Comparison of ENCODE assay signal across 1 cellular context in the genomic region with DNA sequence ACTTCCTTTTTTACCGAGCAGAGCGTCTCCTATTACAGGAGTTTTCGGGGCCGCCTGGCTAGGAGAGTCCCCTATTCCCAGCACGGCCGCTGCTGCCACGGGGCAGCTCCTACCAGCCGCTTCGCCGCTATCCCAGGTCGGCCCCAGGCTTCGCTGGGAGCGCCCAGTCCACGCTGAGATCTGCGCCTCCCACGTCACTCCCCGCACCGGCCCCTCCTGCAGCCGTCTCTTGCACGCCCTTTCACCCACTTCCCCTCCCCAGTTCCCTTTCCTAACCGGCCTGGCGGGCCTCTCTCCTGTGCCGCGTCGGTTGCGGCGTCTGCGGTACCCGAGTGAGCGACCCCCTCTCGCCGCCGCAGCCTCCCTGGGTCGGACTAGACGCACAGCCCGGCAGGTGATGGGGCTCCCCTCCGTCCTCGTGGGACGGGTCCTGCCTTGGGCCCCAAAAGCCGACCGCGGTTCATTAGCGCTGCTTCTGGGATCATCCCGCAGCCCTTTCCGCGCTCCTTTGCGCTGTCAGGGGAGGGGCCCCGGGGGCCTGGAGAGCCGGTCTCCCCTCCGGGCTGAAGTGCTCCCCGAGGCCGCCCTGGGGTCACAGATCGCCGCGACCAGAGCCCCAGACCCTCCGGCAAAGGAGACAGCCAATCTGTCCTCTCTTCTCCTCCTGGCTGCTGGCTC.
A peak's percentile ranks its signal among the peaks of the same experiment; 100 is the strongest.
TF ChIP-seq lines count a peak whose summit lies in the region.

No MANE protein-coding gene starts in this region.

TF ChIP-seq in HepG2, 621 proteins besides CTCF, POLR2A, EP300 and RAD21 (continued from another document and continues in another):
- TF ChIP-seq ZBTB1 (CRISPR knock-in tag; IDR thresholded peaks at IDR 0.05; ENCODE audit: borderline replicate concordance) (no peak), ZNF263 (CRISPR knock-in tag; IDR thresholded peaks at IDR 0.05) (peak; percentile 63), ZFYVE20 (CRISPR knock-in tag; IDR thresholded peaks at IDR 0.05; ENCODE audit: borderline replicate concordance, low read depth) (no peak), KLF11 (CRISPR knock-in tag; IDR thresholded peaks at IDR 0.05) (no peak), ZNF576 (CRISPR knock-in tag; IDR thresholded peaks at IDR 0.05) (no peak), ZMYM2 (CRISPR knock-in tag; IDR thresholded peaks at IDR 0.05) (no peak), NFKB2 (CRISPR knock-in tag; IDR thresholded peaks at IDR 0.05; ENCODE audit: borderline replicate concordance) (no peak), ZNF343 (CRISPR knock-in tag; IDR thresholded peaks at IDR 0.05) (peak; percentile 70; the same call in 1 of the 2 replicates), ZNF780A (CRISPR knock-in tag; IDR thresholded peaks at IDR 0.05) (no peak), JDP2 (CRISPR knock-in tag; IDR thresholded peaks at IDR 0.05; ENCODE audit: borderline replicate concordance) (no peak), ZFP62 (CRISPR knock-in tag; IDR thresholded peaks at IDR 0.05) (no peak), ZBTB2 (CRISPR knock-in tag; IDR thresholded peaks at IDR 0.05; ENCODE audit: low read depth) (no peak), ZFP37 (CRISPR knock-in tag; IDR thresholded peaks at IDR 0.05; ENCODE audit: borderline replicate concordance) (no peak), ZNF784 (CRISPR knock-in tag; IDR thresholded peaks at IDR 0.05; ENCODE audit: borderline replicate concordance) (0 out of 2 replicates have a peak, but pooled peaks have one; percentile 36), ZNF766 (CRISPR knock-in tag; IDR thresholded peaks at IDR 0.05; ENCODE audit: borderline replicate concordance) (no peak), SOX13 (IDR thresholded peaks at IDR 0.05) (no peak), SOX13 (CRISPR knock-in tag; conservative IDR thresholded peaks at IDR 0.05 in 1 of 2, IDR thresholded peaks at IDR 0.05 in 1 of 2) (0 out of 4 replicates have a peak, but pooled peaks of 1 of the 2 experiments have one; percentile 13), HCFC1 (IDR thresholded peaks at IDR 0.05; ENCODE audit: low read depth, low read length) (no peak; the same call in 1 of the 2 replicates), SAFB2 (CRISPR knock-in tag; IDR thresholded peaks at IDR 0.05; ENCODE audit: borderline replicate concordance, low read depth) (peak; percentile 8; the same call in 1 of the 2 replicates), MTA1 (CRISPR knock-in tag; IDR thresholded peaks at IDR 0.05; ENCODE audit: borderline replicate concordance) (peak; percentile 88; the same call in 1 of the 2 replicates), ZNF160 (CRISPR knock-in tag; IDR thresholded peaks at IDR 0.05) (peak; percentile 29; the same call in 1 of the 2 replicates), ZNF350 (CRISPR knock-in tag; IDR thresholded peaks at IDR 0.05; ENCODE audit: borderline replicate concordance, low read depth) (peak; percentile 46), ZNF703 (CRISPR knock-in tag; IDR thresholded peaks at IDR 0.05; ENCODE audit: borderline replicate concordance) (no peak), CCAR2 (optimal IDR thresholded peaks at IDR 0.05; ENCODE audit: low read depth, low read length) (no peak), SRF (IDR thresholded peaks at IDR 0.05; ENCODE audit: low read depth, low read length) (no peak), MTA3 (CRISPR knock-in tag; IDR thresholded peaks at IDR 0.05) (no peak), POGK (CRISPR knock-in tag; conservative IDR thresholded peaks at IDR 0.05) (no peak), POLR2G (IDR thresholded peaks at IDR 0.05; ENCODE audit: low read depth, low read length) (peak; percentile 76)
- TF ChIP-seq, protein P1, sequence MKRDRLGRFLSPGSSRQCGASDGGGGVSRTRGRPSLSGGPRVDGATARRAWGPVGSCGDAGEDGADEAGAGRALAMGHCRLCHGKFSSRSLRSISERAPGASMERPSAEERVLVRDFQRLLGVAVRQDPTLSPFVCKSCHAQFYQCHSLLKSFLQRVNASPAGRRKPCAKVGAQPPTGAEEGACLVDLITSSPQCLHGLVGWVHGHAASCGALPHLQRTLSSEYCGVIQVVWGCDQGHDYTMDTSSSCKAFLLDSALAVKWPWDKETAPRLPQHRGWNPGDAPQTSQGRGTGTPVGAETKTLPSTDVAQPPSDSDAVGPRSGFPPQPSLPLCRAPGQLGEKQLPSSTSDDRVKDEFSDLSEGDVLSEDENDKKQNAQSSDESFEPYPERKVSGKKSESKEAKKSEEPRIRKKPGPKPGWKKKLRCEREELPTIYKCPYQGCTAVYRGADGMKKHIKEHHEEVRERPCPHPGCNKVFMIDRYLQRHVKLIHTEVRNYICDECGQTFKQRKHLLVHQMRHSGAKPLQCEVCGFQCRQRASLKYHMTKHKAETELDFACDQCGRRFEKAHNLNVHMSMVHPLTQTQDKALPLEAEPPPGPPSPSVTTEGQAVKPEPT (CRISPR knock-in tag; IDR thresholded peaks at IDR 0.05; ENCODE audit: low read depth), result no peak
- TF ChIP-seq, protein P2, sequence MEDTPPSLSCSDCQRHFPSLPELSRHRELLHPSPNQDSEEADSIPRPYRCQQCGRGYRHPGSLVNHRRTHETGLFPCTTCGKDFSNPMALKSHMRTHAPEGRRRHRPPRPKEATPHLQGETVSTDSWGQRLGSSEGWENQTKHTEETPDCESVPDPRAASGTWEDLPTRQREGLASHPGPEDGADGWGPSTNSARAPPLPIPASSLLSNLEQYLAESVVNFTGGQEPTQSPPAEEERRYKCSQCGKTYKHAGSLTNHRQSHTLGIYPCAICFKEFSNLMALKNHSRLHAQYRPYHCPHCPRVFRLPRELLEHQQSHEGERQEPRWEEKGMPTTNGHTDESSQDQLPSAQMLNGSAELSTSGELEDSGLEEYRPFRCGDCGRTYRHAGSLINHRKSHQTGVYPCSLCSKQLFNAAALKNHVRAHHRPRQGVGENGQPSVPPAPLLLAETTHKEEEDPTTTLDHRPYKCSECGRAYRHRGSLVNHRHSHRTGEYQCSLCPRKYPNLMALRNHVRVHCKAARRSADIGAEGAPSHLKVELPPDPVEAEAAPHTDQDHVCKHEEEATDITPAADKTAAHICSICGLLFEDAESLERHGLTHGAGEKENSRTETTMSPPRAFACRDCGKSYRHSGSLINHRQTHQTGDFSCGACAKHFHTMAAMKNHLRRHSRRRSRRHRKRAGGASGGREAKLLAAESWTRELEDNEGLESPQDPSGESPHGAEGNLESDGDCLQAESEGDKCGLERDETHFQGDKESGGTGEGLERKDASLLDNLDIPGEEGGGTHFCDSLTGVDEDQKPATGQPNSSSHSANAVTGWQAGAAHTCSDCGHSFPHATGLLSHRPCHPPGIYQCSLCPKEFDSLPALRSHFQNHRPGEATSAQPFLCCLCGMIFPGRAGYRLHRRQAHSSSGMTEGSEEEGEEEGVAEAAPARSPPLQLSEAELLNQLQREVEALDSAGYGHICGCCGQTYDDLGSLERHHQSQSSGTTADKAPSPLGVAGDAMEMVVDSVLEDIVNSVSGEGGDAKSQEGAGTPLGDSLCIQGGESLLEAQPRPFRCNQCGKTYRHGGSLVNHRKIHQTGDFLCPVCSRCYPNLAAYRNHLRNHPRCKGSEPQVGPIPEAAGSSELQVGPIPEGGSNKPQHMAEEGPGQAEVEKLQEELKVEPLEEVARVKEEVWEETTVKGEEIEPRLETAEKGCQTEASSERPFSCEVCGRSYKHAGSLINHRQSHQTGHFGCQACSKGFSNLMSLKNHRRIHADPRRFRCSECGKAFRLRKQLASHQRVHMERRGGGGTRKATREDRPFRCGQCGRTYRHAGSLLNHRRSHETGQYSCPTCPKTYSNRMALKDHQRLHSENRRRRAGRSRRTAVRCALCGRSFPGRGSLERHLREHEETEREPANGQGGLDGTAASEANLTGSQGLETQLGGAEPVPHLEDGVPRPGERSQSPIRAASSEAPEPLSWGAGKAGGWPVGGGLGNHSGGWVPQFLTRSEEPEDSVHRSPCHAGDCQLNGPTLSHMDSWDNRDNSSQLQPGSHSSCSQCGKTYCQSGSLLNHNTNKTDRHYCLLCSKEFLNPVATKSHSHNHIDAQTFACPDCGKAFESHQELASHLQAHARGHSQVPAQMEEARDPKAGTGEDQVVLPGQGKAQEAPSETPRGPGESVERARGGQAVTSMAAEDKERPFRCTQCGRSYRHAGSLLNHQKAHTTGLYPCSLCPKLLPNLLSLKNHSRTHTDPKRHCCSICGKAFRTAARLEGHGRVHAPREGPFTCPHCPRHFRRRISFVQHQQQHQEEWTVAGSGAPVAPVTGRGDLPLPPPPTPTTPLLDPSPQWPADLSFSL (CRISPR knock-in tag; IDR thresholded peaks at IDR 0.05), result no peak; the same call in 1 of the 2 replicates
- TF ChIP-seq, protein P3, sequence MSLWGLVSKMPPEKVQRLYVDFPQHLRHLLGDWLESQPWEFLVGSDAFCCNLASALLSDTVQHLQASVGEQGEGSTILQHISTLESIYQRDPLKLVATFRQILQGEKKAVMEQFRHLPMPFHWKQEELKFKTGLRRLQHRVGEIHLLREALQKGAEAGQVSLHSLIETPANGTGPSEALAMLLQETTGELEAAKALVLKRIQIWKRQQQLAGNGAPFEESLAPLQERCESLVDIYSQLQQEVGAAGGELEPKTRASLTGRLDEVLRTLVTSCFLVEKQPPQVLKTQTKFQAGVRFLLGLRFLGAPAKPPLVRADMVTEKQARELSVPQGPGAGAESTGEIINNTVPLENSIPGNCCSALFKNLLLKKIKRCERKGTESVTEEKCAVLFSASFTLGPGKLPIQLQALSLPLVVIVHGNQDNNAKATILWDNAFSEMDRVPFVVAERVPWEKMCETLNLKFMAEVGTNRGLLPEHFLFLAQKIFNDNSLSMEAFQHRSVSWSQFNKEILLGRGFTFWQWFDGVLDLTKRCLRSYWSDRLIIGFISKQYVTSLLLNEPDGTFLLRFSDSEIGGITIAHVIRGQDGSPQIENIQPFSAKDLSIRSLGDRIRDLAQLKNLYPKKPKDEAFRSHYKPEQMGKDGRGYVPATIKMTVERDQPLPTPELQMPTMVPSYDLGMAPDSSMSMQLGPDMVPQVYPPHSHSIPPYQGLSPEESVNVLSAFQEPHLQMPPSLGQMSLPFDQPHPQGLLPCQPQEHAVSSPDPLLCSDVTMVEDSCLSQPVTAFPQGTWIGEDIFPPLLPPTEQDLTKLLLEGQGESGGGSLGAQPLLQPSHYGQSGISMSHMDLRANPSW (CRISPR knock-in tag; IDR thresholded peaks at IDR 0.05; ENCODE audit: borderline replicate concordance), result no peak
- TF ChIP-seq, protein P4, sequence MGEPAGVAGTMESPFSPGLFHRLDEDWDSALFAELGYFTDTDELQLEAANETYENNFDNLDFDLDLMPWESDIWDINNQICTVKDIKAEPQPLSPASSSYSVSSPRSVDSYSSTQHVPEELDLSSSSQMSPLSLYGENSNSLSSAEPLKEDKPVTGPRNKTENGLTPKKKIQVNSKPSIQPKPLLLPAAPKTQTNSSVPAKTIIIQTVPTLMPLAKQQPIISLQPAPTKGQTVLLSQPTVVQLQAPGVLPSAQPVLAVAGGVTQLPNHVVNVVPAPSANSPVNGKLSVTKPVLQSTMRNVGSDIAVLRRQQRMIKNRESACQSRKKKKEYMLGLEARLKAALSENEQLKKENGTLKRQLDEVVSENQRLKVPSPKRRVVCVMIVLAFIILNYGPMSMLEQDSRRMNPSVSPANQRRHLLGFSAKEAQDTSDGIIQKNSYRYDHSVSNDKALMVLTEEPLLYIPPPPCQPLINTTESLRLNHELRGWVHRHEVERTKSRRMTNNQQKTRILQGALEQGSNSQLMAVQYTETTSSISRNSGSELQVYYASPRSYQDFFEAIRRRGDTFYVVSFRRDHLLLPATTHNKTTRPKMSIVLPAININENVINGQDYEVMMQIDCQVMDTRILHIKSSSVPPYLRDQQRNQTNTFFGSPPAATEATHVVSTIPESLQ (CRISPR knock-in tag; conservative IDR thresholded peaks at IDR 0.05), result no peak
- TF ChIP-seq, protein P5, sequence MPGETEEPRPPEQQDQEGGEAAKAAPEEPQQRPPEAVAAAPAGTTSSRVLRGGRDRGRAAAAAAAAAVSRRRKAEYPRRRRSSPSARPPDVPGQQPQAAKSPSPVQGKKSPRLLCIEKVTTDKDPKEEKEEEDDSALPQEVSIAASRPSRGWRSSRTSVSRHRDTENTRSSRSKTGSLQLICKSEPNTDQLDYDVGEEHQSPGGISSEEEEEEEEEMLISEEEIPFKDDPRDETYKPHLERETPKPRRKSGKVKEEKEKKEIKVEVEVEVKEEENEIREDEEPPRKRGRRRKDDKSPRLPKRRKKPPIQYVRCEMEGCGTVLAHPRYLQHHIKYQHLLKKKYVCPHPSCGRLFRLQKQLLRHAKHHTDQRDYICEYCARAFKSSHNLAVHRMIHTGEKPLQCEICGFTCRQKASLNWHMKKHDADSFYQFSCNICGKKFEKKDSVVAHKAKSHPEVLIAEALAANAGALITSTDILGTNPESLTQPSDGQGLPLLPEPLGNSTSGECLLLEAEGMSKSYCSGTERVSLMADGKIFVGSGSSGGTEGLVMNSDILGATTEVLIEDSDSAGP (CRISPR knock-in tag; IDR thresholded peaks at IDR 0.05; ENCODE audit: borderline replicate concordance), result 0 out of 2 replicates have a peak, but pooled peaks have one; percentile 64
